18 cellular contexts compared by ENCODE assay signal in genomic region chr1:14037101-14037807, GRCh38.
A peak's percentile ranks its signal among the peaks of the same experiment; 100 is the strongest.
DNase-seq lines count a peak whose midpoint lies in the region; TF ChIP-seq lines count a peak whose summit lies in the region.
"Had no signal": no experiment of that assay in that cellular context is flagged by ENCODE, and none has a peak within 500 bp of the region (broad histone marks: within the 10 kb centered on the region; RNA-seq: fewer than 3 reads in every experiment).

No MANE protein-coding gene starts in this region.

- peaks cover 0 to 13% (median 5%) of the 10 kb centered on the region in 4 donors for H3K9me3 ChIP-seq in sigmoid colon
- H3K9me3 ChIP-seq: right lobe of liver had no signal

- no peaks in the 10 kb centered on the region for H3K27me3 ChIP-seq in sigmoid colon
- H3K27me3 ChIP-seq: right lobe of liver, upper lobe of left lung had no signal

- DNase-seq in DMS79 treated with DMSO at 0.1 percent for 48 hours (lab: John Stamatoyannopoulos, UW) = peak; percentile 49
- DNase-seq in NCI-H2029 (lab: John Stamatoyannopoulos, UW) = peak; percentile 21
- peak; percentile 26 for DNase-seq in RWPE1 (ENCODE audit: low spot score)
- peak; percentile 15 for DNase-seq in kidney glomerular epithelial cell (lab: John Stamatoyannopoulos, UW)
- no peak for DNase-seq in activated T-cell treated with anti-CD3 and anti-CD28 coated beads for 4 hours
- DNase-seq in 8988T = no peak
- no peak for DNase-seq in sigmoid colon
- DNase-seq: activated CD4-positive, alpha-beta T cell treated with anti-CD3 and anti-CD28 coated beads for 36 hours; activated naive CD4-positive, alpha-beta T cell treated with anti-CD3 and anti-CD28 coated beads, Interleukin-2, amount 10 ng/mL, durations not matched to agents 7 days and 5 days; activated T-cell treated with anti-CD3 and anti-CD28 coated beads, Interleukin-2, amount 50 U/mL, for 72 hours; anterior cingulate cortex; cerebellar nuclear complex; heart right ventricle; nephron progenitor cell; right lobe of liver; upper lobe of left lung had no signal

- intact Hi-C loops in sigmoid colon (cut with DNase I) = no loop called here

- H3K36me3 ChIP-seq in sigmoid colon = no peaks in the 10 kb centered on the region
- H3K36me3 ChIP-seq: heart right ventricle, right lobe of liver, upper lobe of left lung had no signal

- TF ChIP-seq POLR2A in sigmoid colon (IDR thresholded peaks at IDR 0.05) = no peak

- POLR2A ChIA-PET in RWPE1 (lab: Yijun Ruan, JAX; ENCODE audit: low non-redundant PET) = no interaction called here

- H3K27ac ChIP-seq in RWPE1 (no peak overlapping the region), sigmoid colon (no peak overlapping the region)
- H3K27ac ChIP-seq: epithelial cell of prostate, heart right ventricle, parathyroid adenoma, right lobe of liver, upper lobe of left lung had no signal

- TF ChIP-seq EP300 in sigmoid colon (IDR thresholded peaks at IDR 0.05) = no peak

- no peak overlapping the region for H3K4me3 ChIP-seq in sigmoid colon
- H3K4me3 ChIP-seq: heart right ventricle, right lobe of liver, upper lobe of left lung had no signal

- 73 to 75% methylated on average over 6 of the region's 6 CpGs for WGBS in sigmoid colon, 2 donors

- CTCF ChIA-PET in RWPE1 (lab: Yijun Ruan, JAX) = interaction anchor here (1.9 kb wide), 1 partner anchor 10 kb away, joined by 5 read pairs; no protein-coding TSS in a partner anchor

- TF ChIP-seq CTCF in RWPE1 (conservative IDR thresholded peaks at IDR 0.05; ENCODE audit: low read depth) = no peak
- no peak for TF ChIP-seq CTCF in sigmoid colon (IDR thresholded peaks at IDR 0.05)

- H3K4me1 ChIP-seq in sigmoid colon = no peaks in the 10 kb centered on the region
- H3K4me1 ChIP-seq: heart right ventricle, parathyroid adenoma, right lobe of liver, upper lobe of left lung had no signal

Comparison
In these comparisons a context has a peak if more than half of its experiments do, and no peak if none do; other contexts are left out.
1. DNase-seq: peak in DMS79 treated with DMSO at 0.1 percent for 48 hours (single experiment), NCI-H2029 (single experiment), RWPE1 (single experiment) and kidney glomerular epithelial cell (single experiment); none in activated T-cell treated with anti-CD3 and anti-CD28 coated beads for 4 hours (single experiment), 8988T (single experiment) and sigmoid colon (single experiment).